In the genomic region with DNA sequence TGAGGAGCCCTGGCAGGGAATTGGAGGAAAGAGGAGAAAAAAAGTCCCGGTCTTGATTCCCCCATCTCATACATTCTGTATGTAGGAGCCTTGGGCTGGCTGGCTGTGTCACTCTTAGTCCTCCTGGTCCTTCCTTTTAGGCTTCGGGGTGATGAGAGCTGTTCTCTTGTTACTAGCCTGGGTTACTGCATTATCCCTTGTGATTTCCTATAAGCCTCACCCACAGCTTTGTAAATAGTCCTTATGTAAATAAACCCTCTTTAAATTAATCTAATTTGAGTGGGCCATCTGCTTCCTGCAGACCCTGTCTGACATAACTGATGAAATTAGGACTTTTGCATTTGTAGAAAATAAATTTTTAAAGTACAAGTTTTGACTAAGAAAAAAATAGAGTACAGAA, we compare ENCODE assay signal across 13 cellular contexts. TPM values are rescaled to one million over a fixed set of nuclear protein-coding genes. Genes with fewer than 3 reads are reported as not detected.
DNase-seq lines count a peak whose midpoint lies in the region; ATAC-seq and TF ChIP-seq lines count a peak whose summit lies in the region.
"Had no signal": no experiment of that assay in that cellular context is flagged by ENCODE, and none has a peak within 500 bp of the region (broad histone marks: within the 10 kb centered on the region; RNA-seq: fewer than 3 reads in every experiment).

No MANE protein-coding gene starts in this region.

- peaks cover 43% of the 10 kb centered on the region for H3K36me3 ChIP-seq in DOHH2 (ENCODE audit: control insufficient read depth, low read length)

- H3K4me3 ChIP-seq in DOHH2 (ENCODE audit: low read length) = no peak overlapping the region; the same call in 1 of the 2 replicates
- H3K4me3 ChIP-seq: GM12878 had no signal

- peaks cover 4% of the 10 kb centered on the region; the same call in 1 of the 2 replicates for H3F3A ChIP-seq in DOHH2 (ENCODE audit: control insufficient read depth, insufficient read depth)

- peak overlapping the region; percentile 47 for H3K4me2 ChIP-seq in DOHH2 (ENCODE audit: low read length)

- no peak overlapping the region for H3K4me3 Mint-ChIP-seq in nephron progenitor cell
- H3K4me3 Mint-ChIP-seq: activated naive CD8-positive, alpha-beta T cell treated with anti-CD3 and anti-CD28 coated beads, Interleukin-2, amount 50 U/mL, for 24 hours; activated T-cell treated with anti-CD3 and anti-CD28 coated beads, Interleukin-2, amount 50 U/mL, for 72 hours; central memory CD8-positive, alpha-beta T cell had no signal

- peaks cover 17% of the 10 kb centered on the region for H3K4me1 Mint-ChIP-seq in nephron progenitor cell

- H3K9me2 ChIP-seq in DOHH2 (replicated peaks; ENCODE audit: control insufficient read depth, low read length) = no peaks in the 10 kb centered on the region

- H4K20me1 ChIP-seq in DOHH2 (ENCODE audit: control insufficient read depth, insufficient read depth, low read depth, low read length) = peaks cover 17% of the 10 kb centered on the region; the same call in 1 of the 2 replicates

- H3K27me3 ChIP-seq in DOHH2 (ENCODE audit: control insufficient read depth, low read length) = no peaks in the 10 kb centered on the region

- no peaks in the 10 kb centered on the region for H3K27me3 Mint-ChIP-seq in nephron progenitor cell (ENCODE audit: low read depth, poor library complexity)
- H3K27me3 Mint-ChIP-seq: activated naive CD8-positive, alpha-beta T cell treated with anti-CD3 and anti-CD28 coated beads, Interleukin-2, amount 50 U/mL, for 24 hours; central memory CD8-positive, alpha-beta T cell had no signal

- ATAC-seq in HG02981 (IDR thresholded peaks at IDR 0.05; ENCODE audit: unreplicated experiment) = no peak
- ATAC-seq: activated naive CD8-positive, alpha-beta T cell treated with anti-CD3 and anti-CD28 coated beads, Interleukin-2, amount 50 U/mL, for 24 hours; activated T-cell treated with anti-CD3 and anti-CD28 coated beads, Interleukin-2, amount 50 U/mL, for 72 hours; GM12878 had no signal

- H3K79me2 ChIP-seq in DOHH2 (ENCODE audit: control insufficient read depth, low read length) = peaks cover 86% of the 10 kb centered on the region

- TF ChIP-seq CTCF in DOHH2 (IDR thresholded peaks at IDR 0.05; ENCODE audit: low read depth, low read length, poor library complexity, severe bottlenecking) (no peak), nephron progenitor cell (IDR thresholded peaks at IDR 0.05) (no peak)

- H3K36me3 Mint-ChIP-seq in nephron progenitor cell (ENCODE audit: low read depth) = peaks cover 45% of the 10 kb centered on the region

- peak overlapping the region; percentile 34 for H3K27ac Mint-ChIP-seq in nephron progenitor cell
- H3K27ac Mint-ChIP-seq: activated naive CD8-positive, alpha-beta T cell treated with anti-CD3 and anti-CD28 coated beads, Interleukin-2, amount 50 U/mL, for 24 hours; activated T-cell treated with anti-CD3 and anti-CD28 coated beads, Interleukin-2, amount 50 U/mL, for 72 hours had no signal

- peaks cover 30% of the 10 kb centered on the region for H3K9me3 Mint-ChIP-seq in nephron progenitor cell
- H3K9me3 Mint-ChIP-seq: activated naive CD8-positive, alpha-beta T cell treated with anti-CD3 and anti-CD28 coated beads, Interleukin-2, amount 50 U/mL, for 24 hours; activated T-cell treated with anti-CD3 and anti-CD28 coated beads, Interleukin-2, amount 50 U/mL, for 72 hours; central memory CD8-positive, alpha-beta T cell had no signal

- DNase-seq in NCI-H2081 treated with DMSO at 0.1 percent for 48 hours (lab: John Stamatoyannopoulos, UW) = peak; percentile 42
- peak; percentile 55 to 72 for DNase-seq in SHP77 (lab: John Stamatoyannopoulos, UW)
- DNase-seq in nephron progenitor cell = no peak
- no peak for DNase-seq in AG08396 (ENCODE audit: low spot score)
- DNase-seq in ecto neural progenitor cell (ENCODE audit: low spot score) = no peak
- no peak for DNase-seq in HT-29 (ENCODE audit: low spot score)
- DNase-seq: activated naive CD8-positive, alpha-beta T cell treated with anti-CD3 and anti-CD28 coated beads, Interleukin-2, amount 50 U/mL, for 24 hours; activated T-cell treated with anti-CD3 and anti-CD28 coated beads, Interleukin-2, amount 50 U/mL, for 72 hours; HCEC 1CT had no signal

- peaks cover 42% of the 10 kb centered on the region for H3K4me1 ChIP-seq in DOHH2 (ENCODE audit: control insufficient read depth, low read length)

- no peaks in the 10 kb centered on the region for H3K9me3 ChIP-seq in DOHH2 (ENCODE audit: control insufficient read depth, insufficient read depth, low read length)

- H3K27ac ChIP-seq in DOHH2 (ENCODE audit: low read depth, low read length) = no peak overlapping the region

RNA-seq across cellular contexts. Expression of a gene that starts 19.2 kb away (rescaled TPM):
- total RNA-seq in HT-29 (2014; rRNA removed; shearing (Covaris generic)) = 28.2 and 30.3 TPM in 2 replicates

RNA-seq across cellular contexts. Expression of a gene that starts 57.4 kb away (rescaled TPM):
- total RNA-seq in HT-29 (2014; rRNA removed; shearing (Covaris generic)) = 45.9 and 50.0 TPM in 2 replicates

Comparison
In these comparisons a context has a peak if more than half of its experiments do, and no peak if none do; other contexts are left out.
1. DNase-seq: peak in NCI-H2081 treated with DMSO at 0.1 percent for 48 hours (single experiment) and SHP77 (2 of 2); none in nephron progenitor cell (single experiment), AG08396 (single experiment), ecto neural progenitor cell (single experiment) and HT-29 (single experiment).